Comparison of ENCODE assay signal across 1 cellular context in genomic region chr1:25858906-25859789, GRCh38.
A peak's percentile ranks its signal among the peaks of the same experiment; 100 is the strongest.
TF ChIP-seq lines count a peak whose summit lies in the region.

AUNIP (minus strand) TSS chr1:25859457; CDS start chr1:25859357, 100 bp downstream.

TF ChIP-seq in HepG2, 621 proteins besides CTCF, POLR2A, EP300 and RAD21 (continued from another document and continues in another):
- TF ChIP-seq ZNF609 (CRISPR knock-in tag; IDR thresholded peaks at IDR 0.05; ENCODE audit: borderline replicate concordance) (peak; percentile 49; the same call in 1 of the 2 replicates), ZNF160 (CRISPR knock-in tag; IDR thresholded peaks at IDR 0.05) (peak; percentile 81), DRAP1 (CRISPR knock-in tag; IDR thresholded peaks at IDR 0.05) (peak; percentile 98), ZHX2 (IDR thresholded peaks at IDR 0.05; ENCODE audit: low read depth) (0 out of 2 replicates have a peak, but pooled peaks have one; percentile 2), ZHX2 (CRISPR knock-in tag; IDR thresholded peaks at IDR 0.05; ENCODE audit: borderline replicate concordance) (0 out of 2 replicates have a peak, but pooled peaks have one; percentile 74), GMEB2 (CRISPR knock-in tag; IDR thresholded peaks at IDR 0.05; ENCODE audit: low read depth) (peak; percentile 75; the same call in 1 of the 2 replicates), PTBP1 (IDR thresholded peaks at IDR 0.05; ENCODE audit: low read depth, low read length, poor library complexity, severe bottlenecking) (peak; percentile 43), YEATS2 (CRISPR knock-in tag; IDR thresholded peaks at IDR 0.05; ENCODE audit: borderline replicate concordance) (peak; percentile 77; the same call in 1 of the 2 replicates), ZFP90 (CRISPR knock-in tag; IDR thresholded peaks at IDR 0.05; ENCODE audit: borderline replicate concordance) (peak; percentile 85), FOXA1 (IDR thresholded peaks at IDR 0.05) (no peak), FOXA1 (CRISPR knock-in tag; IDR thresholded peaks at IDR 0.05) (peak; percentile 3; the same call in 1 of the 2 replicates), SNAPC5 (CRISPR knock-in tag; IDR thresholded peaks at IDR 0.05; ENCODE audit: borderline replicate concordance) (peak; percentile 81; the same call in 1 of the 2 replicates), TFDP2 (CRISPR knock-in tag; IDR thresholded peaks at IDR 0.05) (peak; percentile 98), LBX2 (CRISPR knock-in tag; IDR thresholded peaks at IDR 0.05; ENCODE audit: borderline replicate concordance) (peak; percentile 55; the same call in 1 of the 2 replicates), ZNF260 (CRISPR knock-in tag; IDR thresholded peaks at IDR 0.05; ENCODE audit: borderline replicate concordance, low read depth) (no peak), ZNF331 (CRISPR knock-in tag; IDR thresholded peaks at IDR 0.05) (peak; percentile 50), TSC22D2 (CRISPR knock-in tag; IDR thresholded peaks at IDR 0.05; ENCODE audit: borderline replicate concordance) (peak; percentile 55; the same call in 1 of the 2 replicates), ZBTB25 (CRISPR knock-in tag; IDR thresholded peaks at IDR 0.05) (peak; percentile 76; the same call in 1 of the 2 replicates), NFAT5 (CRISPR knock-in tag; IDR thresholded peaks at IDR 0.05) (peak; percentile 54; the same call in 1 of the 2 replicates), HNF1B (CRISPR knock-in tag; IDR thresholded peaks at IDR 0.05) (peak; percentile 43; the same call in 1 of the 2 replicates), HINFP (CRISPR knock-in tag; IDR thresholded peaks at IDR 0.05; ENCODE audit: low read depth) (no peak), SAFB2 (CRISPR knock-in tag; IDR thresholded peaks at IDR 0.05; ENCODE audit: borderline replicate concordance, low read depth) (0 out of 2 replicates have a peak, but pooled peaks have one; percentile 48), ZSCAN20 (CRISPR knock-in tag; IDR thresholded peaks at IDR 0.05; ENCODE audit: borderline replicate concordance) (0 out of 2 replicates have a peak, but pooled peaks have one; percentile 74), ZNF670 (CRISPR knock-in tag; IDR thresholded peaks at IDR 0.05; ENCODE audit: borderline replicate concordance) (no peak), ZNF326 (CRISPR knock-in tag; IDR thresholded peaks at IDR 0.05; ENCODE audit: borderline replicate concordance) (no peak)
